ENCODE assay signal across 2 cellular contexts in the genomic region with DNA sequence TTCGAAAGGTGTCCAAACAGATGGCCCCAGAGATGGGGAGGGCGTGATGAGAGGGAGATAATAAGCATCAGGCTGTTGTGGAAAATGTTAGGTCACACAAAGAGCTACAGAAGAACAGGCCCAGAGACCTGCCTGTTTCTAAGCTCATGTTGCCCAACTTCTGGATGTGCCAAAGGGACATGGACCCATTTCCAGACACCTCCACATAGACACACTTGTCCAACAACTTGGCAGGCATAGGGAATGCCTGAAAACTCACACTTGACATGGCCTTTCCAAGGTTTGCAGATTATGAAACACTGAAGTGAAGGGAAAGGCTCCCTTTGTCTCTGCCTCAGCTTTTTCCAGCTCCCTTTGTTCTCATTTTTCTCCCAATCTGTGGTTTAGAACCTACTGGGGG.
A peak's percentile ranks its signal among the peaks of the same experiment; 100 is the strongest.
TF ChIP-seq lines count a peak whose summit lies in the region.

No MANE protein-coding gene starts in this region.

TF ChIP-seq in liver, 16 proteins besides CTCF, POLR2A, EP300 and RAD21:
- TF ChIP-seq RXRA (IDR thresholded peaks at IDR 0.05) (peak in 1 of 2 donors; percentile 33), HNF4A (conservative IDR thresholded peaks at IDR 0.05) (peak; percentile 23 to 38)
- TF ChIP-seq, protein P1, sequence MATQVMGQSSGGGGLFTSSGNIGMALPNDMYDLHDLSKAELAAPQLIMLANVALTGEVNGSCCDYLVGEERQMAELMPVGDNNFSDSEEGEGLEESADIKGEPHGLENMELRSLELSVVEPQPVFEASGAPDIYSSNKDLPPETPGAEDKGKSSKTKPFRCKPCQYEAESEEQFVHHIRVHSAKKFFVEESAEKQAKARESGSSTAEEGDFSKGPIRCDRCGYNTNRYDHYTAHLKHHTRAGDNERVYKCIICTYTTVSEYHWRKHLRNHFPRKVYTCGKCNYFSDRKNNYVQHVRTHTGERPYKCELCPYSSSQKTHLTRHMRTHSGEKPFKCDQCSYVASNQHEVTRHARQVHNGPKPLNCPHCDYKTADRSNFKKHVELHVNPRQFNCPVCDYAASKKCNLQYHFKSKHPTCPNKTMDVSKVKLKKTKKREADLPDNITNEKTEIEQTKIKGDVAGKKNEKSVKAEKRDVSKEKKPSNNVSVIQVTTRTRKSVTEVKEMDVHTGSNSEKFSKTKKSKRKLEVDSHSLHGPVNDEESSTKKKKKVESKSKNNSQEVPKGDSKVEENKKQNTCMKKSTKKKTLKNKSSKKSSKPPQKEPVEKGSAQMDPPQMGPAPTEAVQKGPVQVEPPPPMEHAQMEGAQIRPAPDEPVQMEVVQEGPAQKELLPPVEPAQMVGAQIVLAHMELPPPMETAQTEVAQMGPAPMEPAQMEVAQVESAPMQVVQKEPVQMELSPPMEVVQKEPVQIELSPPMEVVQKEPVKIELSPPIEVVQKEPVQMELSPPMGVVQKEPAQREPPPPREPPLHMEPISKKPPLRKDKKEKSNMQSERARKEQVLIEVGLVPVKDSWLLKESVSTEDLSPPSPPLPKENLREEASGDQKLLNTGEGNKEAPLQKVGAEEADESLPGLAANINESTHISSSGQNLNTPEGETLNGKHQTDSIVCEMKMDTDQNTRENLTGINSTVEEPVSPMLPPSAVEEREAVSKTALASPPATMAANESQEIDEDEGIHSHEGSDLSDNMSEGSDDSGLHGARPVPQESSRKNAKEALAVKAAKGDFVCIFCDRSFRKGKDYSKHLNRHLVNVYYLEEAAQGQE (IDR thresholded peaks at IDR 0.05), result no peak
TF ChIP-seq in liver: peak in this region for 2.

TF ChIP-seq in HepG2, 621 proteins besides CTCF, POLR2A, EP300 and RAD21:
- TF ChIP-seq ZNF564 (CRISPR knock-in tag; IDR thresholded peaks at IDR 0.05) (no peak), AKAP8 (CRISPR knock-in tag; IDR thresholded peaks at IDR 0.05) (no peak), PAX8 (CRISPR knock-in tag; IDR thresholded peaks at IDR 0.05; ENCODE audit: borderline replicate concordance) (no peak), HNRNPL (IDR thresholded peaks at IDR 0.05; ENCODE audit: low read depth, low read length) (no peak), FOSL2 (CRISPR knock-in tag; IDR thresholded peaks at IDR 0.05) (no peak), ZNF138 (CRISPR knock-in tag; IDR thresholded peaks at IDR 0.05; ENCODE audit: low read depth) (no peak), MYC (CRISPR knock-in tag; IDR thresholded peaks at IDR 0.05; ENCODE audit: borderline replicate concordance) (no peak), ZNF260 (CRISPR knock-in tag; IDR thresholded peaks at IDR 0.05; ENCODE audit: borderline replicate concordance, low read depth) (no peak), ZNF326 (CRISPR knock-in tag; IDR thresholded peaks at IDR 0.05; ENCODE audit: borderline replicate concordance) (no peak), HNRNPLL (IDR thresholded peaks at IDR 0.05; ENCODE audit: low read depth, low read length, poor library complexity, severe bottlenecking) (no peak), ZSCAN31 (CRISPR knock-in tag; IDR thresholded peaks at IDR 0.05; ENCODE audit: low read depth) (no peak), TSC22D2 (CRISPR knock-in tag; IDR thresholded peaks at IDR 0.05; ENCODE audit: borderline replicate concordance) (no peak), SNRNP70 (IDR thresholded peaks at IDR 0.05; ENCODE audit: low read depth, low read length) (no peak), STAT5B (CRISPR knock-in tag; IDR thresholded peaks at IDR 0.05) (no peak), FOXK1 (CRISPR knock-in tag; IDR thresholded peaks at IDR 0.05; ENCODE audit: borderline replicate concordance, low read depth) (no peak), ZNF776 (CRISPR knock-in tag; IDR thresholded peaks at IDR 0.05) (no peak)
- TF ChIP-seq, protein P2, sequence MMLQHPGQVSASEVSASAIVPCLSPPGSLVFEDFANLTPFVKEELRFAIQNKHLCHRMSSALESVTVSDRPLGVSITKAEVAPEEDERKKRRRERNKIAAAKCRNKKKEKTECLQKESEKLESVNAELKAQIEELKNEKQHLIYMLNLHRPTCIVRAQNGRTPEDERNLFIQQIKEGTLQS (CRISPR knock-in tag; IDR thresholded peaks at IDR 0.05), result no peak
TF ChIP-seq in HepG2: peak in this region for 0.
